1 cellular context compared by ENCODE assay signal in genomic region chr6:27838513-27839302, GRCh38.
TF ChIP-seq lines count a peak whose summit lies in the region.
"Not testable (repeated sequence)": the region's sequence is repeated elsewhere in the genome, so short reads cannot be mapped to it uniquely, and the experiment has no call there.

No MANE protein-coding gene starts in this region.

TF ChIP-seq in K562, 482 proteins besides CTCF, POLR2A, EP300 and RAD21 (continued from another document):
- peak; percentile 31; the same call in 1 of the 2 replicates for TF ChIP-seq MGA (IDR thresholded peaks at IDR 0.05)
- peak in 1 of 2 experiments; percentile 90; a peak in 1 of 4 replicates for TF ChIP-seq MLX (CRISPR knock-in tag; conservative IDR thresholded peaks at IDR 0.05)
- TF ChIP-seq ZBTB49 (CRISPR knock-in tag; IDR thresholded peaks at IDR 0.05; ENCODE audit: borderline replicate concordance), result peak; percentile 92
- peak; percentile 64; the same call in 1 of the 2 replicates for TF ChIP-seq NBN (IDR thresholded peaks at IDR 0.05; ENCODE audit: low read depth)
- TF ChIP-seq SP1 (CRISPR knock-in tag; IDR thresholded peaks at IDR 0.05), result peak; percentile 85
- TF ChIP-seq SAP30 (IDR thresholded peaks at IDR 0.05; ENCODE audit: borderline replicate concordance, insufficient read depth, low read depth, low read length, poor library complexity, severe bottlenecking), result peak; percentile 81
- TF ChIP-seq ETV5 (CRISPR knock-in tag; IDR thresholded peaks at IDR 0.05; ENCODE audit: low read depth), result peak; percentile 41; the same call in 1 of the 2 replicates
- peak; percentile 23; the same call in 1 of the 2 replicates for TF ChIP-seq ZNF76 (CRISPR knock-in tag; IDR thresholded peaks at IDR 0.05; ENCODE audit: borderline replicate concordance)
- peak; percentile 95 for TF ChIP-seq ZBTB43 (CRISPR knock-in tag; IDR thresholded peaks at IDR 0.05)
- TF ChIP-seq POLR2G (IDR thresholded peaks at IDR 0.05; ENCODE audit: low read depth, low read length), result peak; percentile 83
- peak; percentile 77; the same call in 1 of the 2 replicates for TF ChIP-seq ZBTB1 (CRISPR knock-in tag; IDR thresholded peaks at IDR 0.05; ENCODE audit: borderline replicate concordance, low read depth)
- TF ChIP-seq TOE1 (IDR thresholded peaks at IDR 0.05; ENCODE audit: borderline replicate concordance), result peak; percentile 42
- TF ChIP-seq TOE1 (CRISPR knock-in tag; IDR thresholded peaks at IDR 0.05; ENCODE audit: borderline replicate concordance, low read depth), result peak; percentile 21; the same call in 1 of the 2 replicates
- TF ChIP-seq ELK3 (CRISPR knock-in tag; IDR thresholded peaks at IDR 0.05), result peak; percentile 14; the same call in 1 of the 2 replicates
- peak; percentile 56; the same call in 1 of the 2 replicates for TF ChIP-seq MYBL2 (IDR thresholded peaks at IDR 0.05; ENCODE audit: low read depth)
- not testable (repeated sequence) for TF ChIP-seq MYBL2 (CRISPR knock-in tag; IDR thresholded peaks at IDR 0.05; ENCODE audit: borderline replicate concordance)
- TF ChIP-seq TAF9B (IDR thresholded peaks at IDR 0.05; ENCODE audit: partially characterized antibody), result peak; percentile 95
- TF ChIP-seq RBM39 (optimal IDR thresholded peaks at IDR 0.05; ENCODE audit: low read depth, low read length), result peak; percentile 66
- TF ChIP-seq THRB (CRISPR knock-in tag; conservative IDR thresholded peaks at IDR 0.05), result peak; percentile 73
- TF ChIP-seq E2F3 (CRISPR knock-in tag; IDR thresholded peaks at IDR 0.05), result 0 out of 2 replicates have a peak, but pooled peaks have one; percentile 41
- peak; percentile 92; the same call in 1 of the 2 replicates for TF ChIP-seq ZNF609 (CRISPR knock-in tag; IDR thresholded peaks at IDR 0.05; ENCODE audit: borderline replicate concordance)
- peak; percentile 39 for TF ChIP-seq GABPB1 (CRISPR knock-in tag; IDR thresholded peaks at IDR 0.05)
- 0 out of 2 replicates have a peak, but pooled peaks have one; percentile 33 for TF ChIP-seq ZNF143 (CRISPR knock-in tag; IDR thresholded peaks at IDR 0.05)
